ENCODE assay signal across 10 cellular contexts in genomic region chr6:2129076-2129695, GRCh38.
DNase-seq lines count a peak whose midpoint lies in the region; ATAC-seq and TF ChIP-seq lines count a peak whose summit lies in the region.
"Had no signal": no experiment of that assay in that cellular context is flagged by ENCODE, and none has a peak within 500 bp of the region (broad histone marks: within the 10 kb centered on the region; RNA-seq: fewer than 3 reads in every experiment).

No MANE protein-coding gene starts in this region.

- no peaks in the 10 kb centered on the region for H3K27me3 Mint-ChIP-seq in activated naive CD8-positive, alpha-beta T cell treated with anti-CD3 and anti-CD28 coated beads, Interleukin-2, amount 50 U/mL, for 24 hours
- no peaks in the 10 kb centered on the region for H3K27me3 Mint-ChIP-seq in activated CD4-positive, alpha-beta memory T cell treated with anti-CD3 and anti-CD28 coated beads, Interleukin-2, amount 10 ng/mL, durations not matched to agents 7 days and 5 days

- peak; percentile 51 for DNase-seq in GM10266 (ENCODE audit: extremely low spot score)
- no peak for DNase-seq in activated naive CD8-positive, alpha-beta T cell treated with anti-CD3 and anti-CD28 coated beads, Interleukin-2, amount 50 U/mL, for 24 hours
- no peak for DNase-seq in activated CD4-positive, alpha-beta memory T cell treated with anti-CD3 and anti-CD28 coated beads, Interleukin-2, amount 10 ng/mL, durations not matched to agents 7 days and 5 days
- DNase-seq in NCI-H2227 treated with DMSO at 0.1 percent for 48 hours (lab: John Stamatoyannopoulos, UW): no peak
- no peak for DNase-seq in Right ventricle myocardium inferior (ENCODE audit: missing footprints)
- DNase-seq: C1 segment of cervical spinal cord, foreskin keratinocyte had no signal

- POLR2A ChIA-PET in activated CD4-positive, alpha-beta memory T cell treated with anti-CD3 and anti-CD28 coated beads, Interleukin-2, amount 10 ng/mL, durations not matched to agents 7 days and 5 days (lab: Charles Lee): no interaction called here

- H3K9me3 Mint-ChIP-seq in activated naive CD8-positive, alpha-beta T cell treated with anti-CD3 and anti-CD28 coated beads, Interleukin-2, amount 50 U/mL, for 24 hours: no peaks in the 10 kb centered on the region
- H3K9me3 Mint-ChIP-seq in activated CD4-positive, alpha-beta memory T cell treated with anti-CD3 and anti-CD28 coated beads, Interleukin-2, amount 10 ng/mL, durations not matched to agents 7 days and 5 days: no peaks in the 10 kb centered on the region

- CTCF ChIA-PET in activated CD4-positive, alpha-beta memory T cell treated with anti-CD3 and anti-CD28 coated beads, Interleukin-2, amount 10 ng/mL, durations not matched to agents 7 days and 5 days (lab: Charles Lee): no interaction called here

- intact Hi-C loops in Right ventricle myocardium inferior (cut with DNase I): no loop called here

- peaks cover 52% of the 10 kb centered on the region for H3K4me1 Mint-ChIP-seq in activated naive CD8-positive, alpha-beta T cell treated with anti-CD3 and anti-CD28 coated beads, Interleukin-2, amount 50 U/mL, for 24 hours
- peaks cover 13% of the 10 kb centered on the region for H3K4me1 Mint-ChIP-seq in activated CD4-positive, alpha-beta memory T cell treated with anti-CD3 and anti-CD28 coated beads, Interleukin-2, amount 10 ng/mL, durations not matched to agents 7 days and 5 days

- ATAC-seq in GM19043 (IDR thresholded peaks at IDR 0.05; ENCODE audit: low read depth, unreplicated experiment) (peak; percentile 75), HG02885 (IDR thresholded peaks at IDR 0.05; ENCODE audit: poor library complexity, unreplicated experiment) (peak; percentile 79), GM18517 (IDR thresholded peaks at IDR 0.05; ENCODE audit: unreplicated experiment) (no peak), Right ventricle myocardium inferior (no peak)
- ATAC-seq in activated naive CD8-positive, alpha-beta T cell treated with anti-CD3 and anti-CD28 coated beads, Interleukin-2, amount 50 U/mL, for 24 hours: no peak
- ATAC-seq: foreskin keratinocyte had no signal

- no peak for TF ChIP-seq CTCF in GM10266 (IDR thresholded peaks at IDR 0.05; ENCODE audit: control insufficient read depth, insufficient read depth, low read depth, missing control alignments)

- H3K36me3 Mint-ChIP-seq in activated naive CD8-positive, alpha-beta T cell treated with anti-CD3 and anti-CD28 coated beads, Interleukin-2, amount 50 U/mL, for 24 hours (ENCODE audit: low read depth): peaks cover 8% of the 10 kb centered on the region
- no peaks in the 10 kb centered on the region for H3K36me3 Mint-ChIP-seq in activated CD4-positive, alpha-beta memory T cell treated with anti-CD3 and anti-CD28 coated beads, Interleukin-2, amount 10 ng/mL, durations not matched to agents 7 days and 5 days (ENCODE audit: low read depth)

- peak overlapping the region; percentile 28 for H3K4me3 Mint-ChIP-seq in activated naive CD8-positive, alpha-beta T cell treated with anti-CD3 and anti-CD28 coated beads, Interleukin-2, amount 50 U/mL, for 24 hours
- H3K4me3 Mint-ChIP-seq in activated CD4-positive, alpha-beta memory T cell treated with anti-CD3 and anti-CD28 coated beads, Interleukin-2, amount 10 ng/mL, durations not matched to agents 7 days and 5 days: no peak overlapping the region

- H3K27ac Mint-ChIP-seq in activated naive CD8-positive, alpha-beta T cell treated with anti-CD3 and anti-CD28 coated beads, Interleukin-2, amount 50 U/mL, for 24 hours: peak overlapping the region; percentile 84
- no peak overlapping the region for H3K27ac Mint-ChIP-seq in activated CD4-positive, alpha-beta memory T cell treated with anti-CD3 and anti-CD28 coated beads, Interleukin-2, amount 10 ng/mL, durations not matched to agents 7 days and 5 days

Comparison
In these comparisons a context has a peak if more than half of its experiments do, and no peak if none do; other contexts are left out.
1. ATAC-seq: peak in GM19043 (single experiment) and HG02885 (single experiment); none in activated naive CD8-positive, alpha-beta T cell treated with anti-CD3 and anti-CD28 coated beads, Interleukin-2, amount 50 U/mL, for 24 hours (single experiment), GM18517 (single experiment) and Right ventricle myocardium inferior (single experiment).